ENCODE assay signal across 7 cellular contexts in genomic region chr6:159720708-159721107, GRCh38. TPM values are rescaled to one million over a fixed set of nuclear protein-coding genes. Genes with fewer than 3 reads are reported as not detected.
DNase-seq lines count a peak whose midpoint lies in the region; ATAC-seq and TF ChIP-seq lines count a peak whose summit lies in the region.

No MANE protein-coding gene starts in this region.

- H3K4me2 ChIP-seq in trophoblast cell (ENCODE audit: low read length) = no peak overlapping the region

- H2BK5ac ChIP-seq in trophoblast cell (ENCODE audit: low read depth, low read length, poor library complexity) = no peak overlapping the region

- H3K4ac ChIP-seq in trophoblast cell (ENCODE audit: low read depth, low read length) = no peak overlapping the region

- no peak overlapping the region for H2AFZ ChIP-seq in trophoblast cell (ENCODE audit: insufficient read depth, low read length, poor library complexity)

- peak; percentile 5 for DNase-seq in DMS153 treated with DMSO at 0.1 percent for 48 hours (lab: John Stamatoyannopoulos, UW; ENCODE audit: unreplicated experiment)
- DNase-seq in GM20000 (ENCODE audit: low spot score) = peak; percentile 31
- DNase-seq in RKO (ENCODE audit: low spot score) = peak; percentile 27
- peak; percentile 54 for DNase-seq in effector CD4-positive, alpha-beta T cell
- DNase-seq in trophoblast cell = peak; percentile 29 to 84

- no peak for TF ChIP-seq CTCF in GM20000 (IDR thresholded peaks at IDR 0.05; ENCODE audit: extremely low read depth, missing control alignments)

- no peak overlapping the region for H3K4me3 ChIP-seq in trophoblast cell (ENCODE audit: low read depth, low read length)

- no peak overlapping the region for H4K91ac ChIP-seq in trophoblast cell (ENCODE audit: low read depth, low read length)

- no peak overlapping the region for H3K27ac ChIP-seq in trophoblast cell (ENCODE audit: low read depth, low read length)

- no peak overlapping the region for H2BK120ac ChIP-seq in trophoblast cell (ENCODE audit: insufficient read depth, low read length, poor library complexity)

- H3K79me2 ChIP-seq in trophoblast cell (ENCODE audit: control insufficient read depth, insufficient read depth, low read length, poor library complexity) = no peaks in the 10 kb centered on the region

- no peaks in the 10 kb centered on the region for H3K27me3 ChIP-seq in trophoblast cell (ENCODE audit: insufficient read depth, low read length)

- H3K23ac ChIP-seq in trophoblast cell (ENCODE audit: low read length) = no peak overlapping the region

- H2AK5ac ChIP-seq in trophoblast cell (ENCODE audit: low read length) = no peak overlapping the region

- no peak overlapping the region for H2BK12ac ChIP-seq in trophoblast cell (ENCODE audit: low read length)

- no CpG with 5 or more reads among the region's 7 CpGs for WGBS in trophoblast cell (ENCODE audit: extremely low coverage, insufficient coverage, insufficient read length)

- H4K8ac ChIP-seq in trophoblast cell (ENCODE audit: low read depth, low read length) = no peak overlapping the region

- H4K12ac ChIP-seq in trophoblast cell (ENCODE audit: low read depth, low read length) = no peak overlapping the region

- H3K14ac ChIP-seq in trophoblast cell (ENCODE audit: low read length) = no peak overlapping the region

- H3K18ac ChIP-seq in trophoblast cell (ENCODE audit: low read length) = no peak overlapping the region

- no peaks in the 10 kb centered on the region for H3K4me1 ChIP-seq in trophoblast cell (ENCODE audit: control insufficient read depth in 1 of 2, insufficient read depth in 2 of 2, low read length in 2 of 2)

- ATAC-seq in GM21529 (IDR thresholded peaks at IDR 0.05; ENCODE audit: unreplicated experiment) (no peak), HG03097 (IDR thresholded peaks at IDR 0.05; ENCODE audit: low FRiP score, unreplicated experiment) (no peak)

- no peak overlapping the region for H3K9ac ChIP-seq in trophoblast cell (ENCODE audit: low read length)

- peaks cover 0 to 2% of the 10 kb centered on the region in 2 experiments for H3K36me3 ChIP-seq in trophoblast cell (ENCODE audit: control insufficient read depth in 1 of 2, insufficient read depth in 2 of 2, low read length in 2 of 2)

- H3K9me3 ChIP-seq in trophoblast cell (ENCODE audit: insufficient read depth, low read depth, low read length) = no peaks in the 10 kb centered on the region

- no peaks in the 10 kb centered on the region for H3K79me1 ChIP-seq in trophoblast cell (ENCODE audit: low read length)

RNA-seq across cellular contexts. Expression of gene WTAP, which starts 6.6 kb away (rescaled TPM):
- 80.7 and 84.4 TPM in 2 replicates for polyA plus RNA-seq in trophoblast cell (2013)

RNA-seq across cellular contexts. Expression of gene SOD2, which starts 27.7 kb away (rescaled TPM):
- polyA plus RNA-seq in trophoblast cell (2013) = 26.7 and 26.8 TPM in 2 replicates

RNA-seq across cellular contexts. Expression of gene ACAT2, which starts 41.1 kb away (rescaled TPM):
- 85.5 and 90.6 TPM in 2 replicates for polyA plus RNA-seq in trophoblast cell (2013)

Comparison
In these comparisons a context has a peak if more than half of its experiments do, and no peak if none do; other contexts are left out.
1. DNase-seq: peak in every context shown above with its lines; median percentile 56 in trophoblast cell; 54 in effector CD4-positive, alpha-beta T cell; 31 in GM20000; 27 in RKO; 5 in DMS153 treated with DMSO at 0.1 percent for 48 hours.